11 cellular contexts compared by ENCODE assay signal in the genomic region with DNA sequence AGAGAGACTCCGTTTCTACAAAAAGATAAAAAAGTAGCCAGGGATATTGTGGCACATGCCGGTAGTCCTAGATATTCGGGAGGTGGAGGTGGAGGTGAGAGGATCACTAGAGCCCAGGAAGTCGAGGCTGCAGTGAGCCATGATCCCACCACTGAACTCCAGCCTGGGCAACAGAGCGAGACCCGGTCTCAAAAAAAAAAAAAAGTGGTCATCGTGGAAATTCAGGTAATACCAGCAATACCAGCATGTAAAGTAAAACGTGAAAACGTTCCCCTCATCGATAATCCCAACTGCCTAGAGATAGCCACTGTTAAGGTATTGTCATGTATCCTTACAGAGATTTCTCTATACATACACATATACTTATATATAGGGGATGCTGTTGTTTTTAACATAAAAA. TPM values are rescaled to one million over a fixed set of nuclear protein-coding genes. Genes with fewer than 3 reads are reported as not detected.
DNase-seq lines count a peak whose midpoint lies in the region; ATAC-seq and TF ChIP-seq lines count a peak whose summit lies in the region.
"Had no signal": no experiment of that assay in that cellular context is flagged by ENCODE, and none has a peak within 500 bp of the region (broad histone marks: within the 10 kb centered on the region; RNA-seq: fewer than 3 reads in every experiment).

No MANE protein-coding gene starts in this region.

- no peaks in the 10 kb centered on the region for H3K79me1 ChIP-seq in mesenchymal stem cell (replicated peaks; ENCODE audit: low read length, poor library complexity, severe bottlenecking)

- H3K27ac Mint-ChIP-seq in activated naive CD8-positive, alpha-beta T cell treated with anti-CD3 and anti-CD28 coated beads for 36 hours, result no peak overlapping the region

- no peak overlapping the region for H2BK120ac ChIP-seq in mesenchymal stem cell (ENCODE audit: low read depth, low read length)

- no peak for ATAC-seq in HG03460 (IDR thresholded peaks at IDR 0.05; ENCODE audit: unreplicated experiment)
- no peak for ATAC-seq in HG03196 (IDR thresholded peaks at IDR 0.05; ENCODE audit: unreplicated experiment)

- DNase-seq in AG10803 (ENCODE audit: low read depth) (no peak), HFF-Myc (ENCODE audit: extremely low read depth, low read depth) (no peak), mesenchymal stem cell (no peak), NCI-H1092 (lab: John Stamatoyannopoulos, UW) (no peak)
- no peak for DNase-seq in activated naive CD8-positive, alpha-beta T cell treated with anti-CD3 and anti-CD28 coated beads for 36 hours
- no peak for DNase-seq in activated effector memory CD4-positive, alpha-beta T cell treated with anti-CD3 and anti-CD28 coated beads, Interleukin-2, amount 50 U/mL, for 16 hours
- DNase-seq: activated CD8-positive, alpha-beta memory T cell treated with anti-CD3 and anti-CD28 coated beads for 24 hours; DMS53 had no signal

- peak overlapping the region; percentile 50 for H3K4me3 Mint-ChIP-seq in activated naive CD8-positive, alpha-beta T cell treated with anti-CD3 and anti-CD28 coated beads for 36 hours

- no peak overlapping the region for H2AK5ac ChIP-seq in mesenchymal stem cell (ENCODE audit: low read length, severe bottlenecking)

- H3K4me2 ChIP-seq in mesenchymal stem cell (ENCODE audit: low read length, poor library complexity, severe bottlenecking), result no peak overlapping the region

- no peak overlapping the region for H3K18ac ChIP-seq in mesenchymal stem cell (ENCODE audit: low read depth in 1 of 2, low read length in 2 of 2)

- no peak overlapping the region for H2BK12ac ChIP-seq in mesenchymal stem cell (ENCODE audit: low read length in 2 of 2)

- no peak overlapping the region for H2BK5ac ChIP-seq in mesenchymal stem cell (ENCODE audit: low read depth, low read length, poor library complexity, severe bottlenecking)

- H2BK15ac ChIP-seq in mesenchymal stem cell (ENCODE audit: low read depth, poor library complexity, severe bottlenecking), result no peak overlapping the region

- H3K9me3 Mint-ChIP-seq in activated naive CD8-positive, alpha-beta T cell treated with anti-CD3 and anti-CD28 coated beads for 36 hours, result no peaks in the 10 kb centered on the region

- WGBS in mesenchymal stem cell, result 83% methylated on average over 5 of the region's 10 CpGs

- H3K14ac ChIP-seq in mesenchymal stem cell (ENCODE audit: low read length in 2 of 2), result no peak overlapping the region

- no peak overlapping the region for H3K23ac ChIP-seq in mesenchymal stem cell (ENCODE audit: low read length in 2 of 2)

- H4K91ac ChIP-seq in mesenchymal stem cell (ENCODE audit: low read length), result no peak overlapping the region

- H3K27ac ChIP-seq in mesenchymal stem cell (ENCODE audit: low read length, poor library complexity, severe bottlenecking), result no peak overlapping the region

- no peak overlapping the region for H3K4ac ChIP-seq in mesenchymal stem cell (ENCODE audit: low read depth in 1 of 2, low read length in 2 of 2)

- no peak overlapping the region for H4K8ac ChIP-seq in mesenchymal stem cell (ENCODE audit: low read length)

- no peaks in the 10 kb centered on the region for H3K9me3 ChIP-seq in mesenchymal stem cell (ENCODE audit: control insufficient read depth, low read length)

- no peak overlapping the region for H2AFZ ChIP-seq in mesenchymal stem cell (ENCODE audit: low read depth, low read length)

- peaks cover 12% of the 10 kb centered on the region for H3K36me3 Mint-ChIP-seq in activated naive CD8-positive, alpha-beta T cell treated with anti-CD3 and anti-CD28 coated beads for 36 hours

- peak overlapping the region; percentile 90 for H3K9ac ChIP-seq in mesenchymal stem cell (ENCODE audit: low read length)

- H3K4me1 Mint-ChIP-seq in activated naive CD8-positive, alpha-beta T cell treated with anti-CD3 and anti-CD28 coated beads for 36 hours, result peaks cover 17% of the 10 kb centered on the region

- TF ChIP-seq CTCF in AG10803 (conservative IDR thresholded peaks at IDR 0.05; ENCODE audit: low read length) (no peak), HFF-Myc (IDR thresholded peaks at IDR 0.05; ENCODE audit: low read depth, low read length, missing control alignments) (no peak)

- H3K27me3 ChIP-seq in mesenchymal stem cell (ENCODE audit: control insufficient read depth in 1 of 2, insufficient read depth in 1 of 2, low read length in 2 of 2), result no peaks in the 10 kb centered on the region

- H3K4me3 ChIP-seq in AG10803 (ENCODE audit: low read length) (peak overlapping the region; percentile 87), HFF-Myc (replicated peaks; ENCODE audit: low read depth, low read length) (peak overlapping the region; percentile 73), mesenchymal stem cell (ENCODE audit: insufficient read depth in 1 of 2, low read depth in 1 of 2, low read length in 2 of 2) (peak overlapping the region in 1 of 2 experiments; percentile 84)
- H3K4me3 ChIP-seq: lung had no signal

- H3K36me3 ChIP-seq in mesenchymal stem cell (ENCODE audit: control insufficient read depth in 1 of 2, insufficient read depth in 2 of 2, low read depth in 1 of 2, low read length in 2 of 2), result no peaks in the 10 kb centered on the region

- H3K27me3 Mint-ChIP-seq in activated naive CD8-positive, alpha-beta T cell treated with anti-CD3 and anti-CD28 coated beads for 36 hours, result no peaks in the 10 kb centered on the region

- peaks cover 3% of the 10 kb centered on the region for H3K4me1 ChIP-seq in mesenchymal stem cell (ENCODE audit: control insufficient read depth, insufficient read depth, low read depth, low read length)

RNA-seq across cellular contexts. Expression of a gene that starts 1.5 kb away (rescaled TPM):
- total RNA-seq in activated naive CD8-positive, alpha-beta T cell treated with anti-CD3 and anti-CD28 coated beads for 36 hours, result 10 to 100 TPM; 37.5 to 41.3 TPM
- polyA plus RNA-seq in mesenchymal stem cell (2013, experiment 1 of 2), result 64.9 TPM
- 66.8 TPM for polyA plus RNA-seq in mesenchymal stem cell (2013, experiment 2 of 2)

RNA-seq across cellular contexts. Expression of a gene that starts 5.6 kb away (rescaled TPM):
- total RNA-seq in activated naive CD8-positive, alpha-beta T cell treated with anti-CD3 and anti-CD28 coated beads for 36 hours, result 100 to 1,000 TPM; 341 to 345 TPM
- 470 TPM for polyA plus RNA-seq in mesenchymal stem cell (2013, experiment 1 of 2)
- polyA plus RNA-seq in mesenchymal stem cell (2013, experiment 2 of 2), result 478 TPM

RNA-seq across cellular contexts. Expression of a gene that starts 16.8 kb away (rescaled TPM):
- total RNA-seq in activated naive CD8-positive, alpha-beta T cell treated with anti-CD3 and anti-CD28 coated beads for 36 hours, result 1 to 10 TPM; 6.4 to 7.0 TPM
- 8.7 TPM for polyA plus RNA-seq in mesenchymal stem cell (2013, experiment 1 of 2)
- polyA plus RNA-seq in mesenchymal stem cell (2013, experiment 2 of 2), result 8.9 TPM
